In the genomic region with DNA sequence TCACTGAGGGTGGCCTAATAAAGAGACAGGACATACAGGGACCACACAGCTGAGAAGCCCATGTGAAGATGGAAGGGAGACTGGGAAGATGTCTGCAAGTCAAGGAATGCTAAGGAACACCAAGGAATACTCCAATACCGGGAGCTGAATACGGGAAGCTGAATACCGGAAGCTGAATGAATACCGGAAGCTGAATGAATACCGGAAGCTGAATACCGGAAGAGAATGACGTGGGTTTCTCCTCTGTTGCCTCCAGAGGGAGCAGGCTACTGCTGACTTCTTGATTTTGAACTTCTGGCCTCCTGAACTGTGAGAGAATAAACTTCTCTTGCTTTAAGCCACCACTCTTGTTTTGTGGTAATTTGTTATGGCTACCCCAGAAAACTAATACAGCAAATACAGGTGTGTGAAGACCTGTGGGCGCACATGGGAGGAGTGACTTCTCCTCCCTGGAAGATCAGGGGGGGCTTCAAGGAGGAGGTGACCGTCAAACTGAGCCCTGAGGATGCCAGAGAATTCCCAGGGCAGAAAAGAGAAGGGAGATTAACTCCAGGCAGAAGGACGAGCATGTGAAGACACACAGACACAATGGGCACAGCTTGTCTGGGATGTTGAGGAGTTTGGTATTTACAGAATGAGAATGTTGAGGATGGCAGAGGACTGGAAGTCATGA, we compare ENCODE assay signal across 1 cellular context.
TF ChIP-seq lines count a peak whose summit lies in the region.

No MANE protein-coding gene starts in this region.

TF ChIP-seq in H1, 55 proteins besides CTCF, POLR2A, EP300 and RAD21 (continued from another document):
- TF ChIP-seq SAP30 (IDR thresholded peaks at IDR 0.05; ENCODE audit: insufficient read depth, insufficient replicate concordance, low read length) (no peak), HDAC6 (IDR thresholded peaks at IDR 0.05; ENCODE audit: low read depth, low read length) (no peak)
